ENCODE assay signal across 8 cellular contexts in the genomic region with DNA sequence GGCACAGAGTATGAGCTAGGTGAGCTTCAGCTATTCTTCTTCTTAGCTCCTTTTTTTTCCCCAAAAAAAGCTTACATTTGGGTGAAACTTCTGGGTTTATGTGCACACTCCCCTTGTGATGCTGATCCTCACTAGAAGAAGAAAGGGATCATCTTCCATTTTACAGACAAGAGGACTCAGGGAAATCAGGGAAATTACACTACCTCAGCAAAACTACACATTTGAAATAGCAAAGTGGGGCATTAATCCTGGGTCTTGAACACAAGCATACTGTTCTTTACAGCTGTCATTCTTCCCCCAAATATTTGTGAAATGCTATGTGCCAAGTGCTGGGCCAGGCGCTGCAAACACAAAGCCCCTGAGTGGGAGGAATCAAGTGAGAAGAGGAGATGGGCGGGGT.
"Had no signal": no experiment of that assay in that cellular context is flagged by ENCODE, and none has a peak within 500 bp of the region (broad histone marks: within the 10 kb centered on the region; RNA-seq: fewer than 3 reads in every experiment).

No MANE protein-coding gene starts in this region.

- H3K4me3 ChIP-seq: GM23248, HAP-1 had no signal

- H3K9me3 ChIP-seq: HAP-1 had no signal

- DNase-seq: GM23248, GOT3, H7, HFFc6, KG1 had no signal

- H2AFZ ChIP-seq: GM23248 had no signal

- H3K27ac ChIP-seq: GM23248, HL-60 had no signal

- ATAC-seq: HCT116 had no signal

- H3K36me3 ChIP-seq: HAP-1 had no signal

- H3K9ac ChIP-seq: GM23248 had no signal
